In genomic region chr11:15943418-15944197, GRCh38 we compare ENCODE assay signal across 16 cellular contexts.
"Had no signal": no experiment of that assay in that cellular context is flagged by ENCODE, and none has a peak within 500 bp of the region (broad histone marks: within the 10 kb centered on the region; RNA-seq: fewer than 3 reads in every experiment).

No MANE protein-coding gene starts in this region.

- H3K27me3 Mint-ChIP-seq: dendritic cell treated with granulocyte-macrophage colony-stimulating factor and Interleukin-4, amounts not matched to agents 40 ng/mL and 50 ng/mL, for 4 days; stimulated activated naive CD8-positive, alpha-beta T cell treated with anti-CD3 and anti-CD28 coated beads, Interleukin-15, amount 100 ng/mL, for 72 hours had no signal

- H3K4me1 Mint-ChIP-seq: activated naive CD4-positive, alpha-beta T cell treated with anti-CD3 and anti-CD28 coated beads, Interleukin-2, amount 50 U/mL, for 24 hours; nephron; stimulated activated effector memory CD8-positive, alpha-beta T cell treated with anti-CD3 and anti-CD28 coated beads, Interleukin-12 subunit alpha, Interleukin-12 subunit beta, amount 100 ng/mL, for 72 hours; stimulated activated naive CD8-positive, alpha-beta T cell treated with anti-CD3 and anti-CD28 coated beads, Interleukin-15, amount 100 ng/mL, for 72 hours had no signal

- ATAC-seq: body of pancreas; sciatic nerve; stimulated activated naive CD8-positive, alpha-beta T cell treated with anti-CD3 and anti-CD28 coated beads, Interleukin-15, amount 100 ng/mL, for 72 hours had no signal

- DNase-seq: activated gamma-delta T cell treated with Interleukin-2 at 50 U/mL for 16 hours; activated T-cell treated with anti-CD3 and anti-CD28 coated beads, Interleukin-2, amount 50 U/mL, for 1 hour; body of pancreas; effector CD4-positive, alpha-beta T cell; foreskin melanocyte; kidney glomerular epithelial cell; small intestine; stimulated activated CD4-positive, alpha-beta T cell treated with anti-CD3 and anti-CD28 coated beads, Interleukin-2, amount 100 ng/mL, for 24 hours; stimulated activated naive CD8-positive, alpha-beta T cell treated with anti-CD3 and anti-CD28 coated beads, Interleukin-15, amount 100 ng/mL, for 72 hours; T-helper 9 cell; tibial artery had no signal

- H3K27ac Mint-ChIP-seq: activated naive CD4-positive, alpha-beta T cell treated with anti-CD3 and anti-CD28 coated beads, Interleukin-2, amount 50 U/mL, for 24 hours; dendritic cell treated with granulocyte-macrophage colony-stimulating factor and Interleukin-4, amounts not matched to agents 40 ng/mL and 50 ng/mL, for 4 days; nephron; stimulated activated effector memory CD8-positive, alpha-beta T cell treated with anti-CD3 and anti-CD28 coated beads, Interleukin-12 subunit alpha, Interleukin-12 subunit beta, amount 100 ng/mL, for 72 hours; stimulated activated naive CD8-positive, alpha-beta T cell treated with anti-CD3 and anti-CD28 coated beads, Interleukin-15, amount 100 ng/mL, for 72 hours had no signal

- H3K36me3 Mint-ChIP-seq: activated naive CD4-positive, alpha-beta T cell treated with anti-CD3 and anti-CD28 coated beads, Interleukin-2, amount 50 U/mL, for 24 hours; stimulated activated effector memory CD8-positive, alpha-beta T cell treated with anti-CD3 and anti-CD28 coated beads, Interleukin-12 subunit alpha, Interleukin-12 subunit beta, amount 100 ng/mL, for 72 hours had no signal

- H3K4me3 Mint-ChIP-seq: activated naive CD4-positive, alpha-beta T cell treated with anti-CD3 and anti-CD28 coated beads, Interleukin-2, amount 50 U/mL, for 24 hours; dendritic cell treated with granulocyte-macrophage colony-stimulating factor and Interleukin-4, amounts not matched to agents 40 ng/mL and 50 ng/mL, for 4 days; nephron; stimulated activated effector memory CD8-positive, alpha-beta T cell treated with anti-CD3 and anti-CD28 coated beads, Interleukin-12 subunit alpha, Interleukin-12 subunit beta, amount 100 ng/mL, for 72 hours; stimulated activated naive CD8-positive, alpha-beta T cell treated with anti-CD3 and anti-CD28 coated beads, Interleukin-15, amount 100 ng/mL, for 72 hours had no signal
